14 cellular contexts compared by ENCODE assay signal in genomic region chr2:96824079-96824870, GRCh38. TPM values are rescaled to one million over a fixed set of nuclear protein-coding genes. Genes with fewer than 3 reads are reported as not detected.
DNase-seq lines count a peak whose midpoint lies in the region; TF ChIP-seq lines count a peak whose summit lies in the region.
"Had no signal": no experiment of that assay in that cellular context is flagged by ENCODE, and none has a peak within 500 bp of the region (broad histone marks: within the 10 kb centered on the region; RNA-seq: fewer than 3 reads in every experiment).

No MANE protein-coding gene starts in this region.

- H3K9me3 ChIP-seq in PC-9 (ENCODE audit: insufficient read depth, low read depth): no peaks in the 10 kb centered on the region
- H3K9me3 ChIP-seq: colonic mucosa, neutrophil had no signal

- CTCF ChIA-PET in PC-9 (lab: Charles Lee): interaction anchor here (1.4 kb wide), 1 partner anchor 33 kb away, joined by 3 read pairs; no protein-coding TSS in a partner anchor

- intact Hi-C loops in PC-9 (cut with micrococcal nuclease; ENCODE audit: unreplicated experiment): no loop called here

- H4K20me1 ChIP-seq in PC-9 (ENCODE audit: insufficient read depth): peaks cover 11% of the 10 kb centered on the region; the same call in 1 of the 2 replicates

- POLR2A ChIA-PET in PC-9 (lab: Charles Lee; ENCODE audit: unreplicated experiment): interaction anchor here (0.6 kb wide), 2 partner anchors 64 to 815 kb away, joined by 3 to 23 read pairs; no protein-coding TSS in a partner anchor

- no peak overlapping the region for H3K4me2 ChIP-seq in PC-9

- H2AFZ ChIP-seq in PC-9: no peak overlapping the region

- H3F3A ChIP-seq in PC-9 (ENCODE audit: insufficient read depth, low read depth): 0 out of 2 replicates have a peak, but pooled peaks cover 10% of the 10 kb centered on the region

- H3K36me3 ChIP-seq in PC-9 (ENCODE audit: low read depth): 0 out of 2 replicates have a peak, but pooled peaks cover 9% of the 10 kb centered on the region

- no TSS peak for BruUV-seq in PC-9 (replicated peaks; lab: Mats Ljungman, UMichigan)

- H3K27ac ChIP-seq in PC-9: no peak overlapping the region
- H3K27ac ChIP-seq: colonic mucosa, neutrophil had no signal

- peaks cover 34% of the 10 kb centered on the region for H3K79me2 ChIP-seq in PC-9 (ENCODE audit: low read depth)

- H3K27me3 ChIP-seq in PC-9 (ENCODE audit: insufficient read depth, low read depth): no peaks in the 10 kb centered on the region
- H3K27me3 ChIP-seq: colonic mucosa, neutrophil had no signal

- H3K9me2 ChIP-seq in PC-9 (ENCODE audit: insufficient read depth): no peaks in the 10 kb centered on the region

- TF ChIP-seq CTCF in LNCaP clone FGC (IDR thresholded peaks at IDR 0.05; ENCODE audit: control insufficient read depth, extremely low read depth, insufficient read depth): no peak
- no peak for TF ChIP-seq CTCF in fibroblast of pulmonary artery (IDR thresholded peaks at IDR 0.05; ENCODE audit: low read length, missing control alignments)
- TF ChIP-seq CTCF in PC-9 (conservative IDR thresholded peaks at IDR 0.05): no peak

- peak; percentile 51 for DNase-seq in NCI-H2029 treated with DMSO at 0.1 percent for 48 hours (lab: John Stamatoyannopoulos, UW)
- DNase-seq in NCI-H2029 (lab: John Stamatoyannopoulos, UW): no peak
- peak; percentile 73 for DNase-seq in LNCaP clone FGC (ENCODE audit: low read depth)
- DNase-seq in fibroblast of pulmonary artery (ENCODE audit: low read depth): peak; percentile 72
- DNase-seq in renal cortical epithelial cell (ENCODE audit: low read depth): peak; percentile 35
- no peak for DNase-seq in amygdala (lab: John Stamatoyannopoulos, UW)
- no peak for DNase-seq in PC-9
- DNase-seq in foreskin melanocyte: no peak
- DNase-seq: 8988T; activated naive CD4-positive, alpha-beta T cell treated with anti-CD3 and anti-CD28 coated beads for 36 hours; Calu3; colonic mucosa; stimulated activated naive CD8-positive, alpha-beta T cell treated with anti-CD3 and anti-CD28 coated beads, Interleukin-15, amount 100 ng/mL, for 72 hours had no signal

- H3K4me3 ChIP-seq in LNCaP clone FGC (ENCODE audit: low read depth, low read length) (no peak overlapping the region), fibroblast of pulmonary artery (replicated peaks; ENCODE audit: low read depth, low read length) (no peak overlapping the region), PC-9 (no peak overlapping the region)
- H3K4me3 ChIP-seq: colonic mucosa had no signal

- H3K4me1 ChIP-seq in PC-9 (replicated peaks; ENCODE audit: insufficient read depth): peaks cover 10% of the 10 kb centered on the region; the same call in 1 of the 2 replicates

RNA-seq across cellular contexts. Expression of gene CNNM3, which starts 8.2 kb away (rescaled TPM):
- total RNA-seq in renal cortical epithelial cell: 5.2 and 21.8 TPM in 2 replicates
- total RNA-seq in PC-9 (2021): 28.7 and 28.8 TPM in 2 replicates

RNA-seq across cellular contexts. Expression of gene ANKRD23, which starts 19.5 kb away (rescaled TPM):
- 0.35 and 2.2 TPM in 2 replicates for total RNA-seq in renal cortical epithelial cell
- total RNA-seq in PC-9 (2021): 6.0 and 8.9 TPM in 2 replicates

RNA-seq across cellular contexts. Expression of gene ANKRD39, which starts 33.5 kb away (rescaled TPM):
- total RNA-seq in renal cortical epithelial cell (4.7 and 6.3 TPM in 2 replicates), PC-9 (2021) (19.0 and 23.2 TPM in 2 replicates)

RNA-seq across cellular contexts. Expression of gene SEMA4C, which starts 45.6 kb away (rescaled TPM):
- 17.5 and 25.3 TPM in 2 replicates for total RNA-seq in renal cortical epithelial cell
- 52.8 and 60.5 TPM in 2 replicates for total RNA-seq in PC-9 (2021)

Comparison
In these comparisons a context has a peak if more than half of its experiments do, and no peak if none do; other contexts are left out.
1. DNase-seq: peak in NCI-H2029 treated with DMSO at 0.1 percent for 48 hours (single experiment), LNCaP clone FGC (single experiment), fibroblast of pulmonary artery (single experiment) and renal cortical epithelial cell (single experiment); none in NCI-H2029 (single experiment), amygdala (0 of 56), PC-9 (0 of 2) and foreskin melanocyte (single experiment).